In the genomic region with DNA sequence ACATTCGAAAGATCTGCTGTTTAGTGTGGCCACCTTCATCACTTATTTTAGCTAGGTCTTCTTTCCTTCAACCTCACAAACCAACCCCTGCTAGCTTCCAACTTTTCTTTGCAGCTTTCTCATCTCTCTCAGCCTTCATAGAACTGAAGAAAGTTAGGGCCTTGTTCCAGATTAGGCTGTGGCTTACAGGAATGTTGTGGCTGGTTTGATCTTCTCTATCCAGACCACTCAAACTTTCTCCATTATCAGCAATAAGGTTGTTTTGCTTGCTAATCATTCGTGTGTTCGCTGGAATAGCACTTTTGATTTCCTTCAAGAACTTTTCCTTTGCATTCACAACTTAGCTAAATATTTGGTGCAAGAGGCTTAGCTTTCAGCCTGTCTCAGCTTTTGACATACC, we compare ENCODE assay signal across 32 cellular contexts.
"Had no signal": no experiment of that assay in that cellular context is flagged by ENCODE, and none has a peak within 500 bp of the region (broad histone marks: within the 10 kb centered on the region; RNA-seq: fewer than 3 reads in every experiment).

No MANE protein-coding gene starts in this region.

- ATAC-seq: activated CD8-positive, alpha-beta memory T cell treated with anti-CD3 and anti-CD28 coated beads, Interleukin-2, amount 10 ng/mL, durations not matched to agents 7 days and 5 days had no signal

- H3K27ac ChIP-seq: brain microvascular endothelial cell, PC-9, SJCRH30, SK-N-MC, WERI-Rb-1 had no signal

- H3K4me3 ChIP-seq: MG63, PC-9, SJCRH30, SK-N-MC had no signal

- H3K4me1 ChIP-seq: SJCRH30 had no signal

- DNase-seq: activated CD4-positive, alpha-beta memory T cell treated with anti-CD3 and anti-CD28 coated beads, Interleukin-2, amount 10 ng/mL, durations not matched to agents 7 days and 5 days; activated CD4-positive, alpha-beta T cell treated with anti-CD3 and anti-CD28 coated beads for 1 hour; activated CD4-positive, alpha-beta T cell treated with anti-CD3 and anti-CD28 coated beads for 48 hours; activated CD4-positive, CD25-positive, alpha-beta regulatory T cell; activated CD8-positive, alpha-beta memory T cell treated with anti-CD3 and anti-CD28 coated beads for 24 hours; activated CD8-positive, alpha-beta memory T cell treated with anti-CD3 and anti-CD28 coated beads, Interleukin-2, amount 10 ng/mL, durations not matched to agents 7 days and 5 days; activated CD8-positive, alpha-beta memory T cell treated with anti-CD3 and anti-CD28 coated beads, Interleukin-2, amount 50 U/mL, for 48 hours; activated effector memory CD4-positive, alpha-beta T cell treated with Interleukin-2 at 50 U/mL for 16 hours; activated naive CD4-positive, alpha-beta T cell treated with anti-CD3 and anti-CD28 coated beads, Interleukin-2, amount 10 ng/mL, durations not matched to agents 7 days and 5 days; activated naive CD8-positive, alpha-beta T cell treated with anti-CD3 and anti-CD28 coated beads, Interleukin-2, amount 50 U/mL, for 24 hours; activated T-cell treated with anti-CD3 and anti-CD28 coated beads, Interleukin-2, amount 50 U/mL, for 48 hours; amniotic stem cell; brain microvascular endothelial cell; central memory CD4-positive, alpha-beta T cell; Kasumi-1; KG1; MG63; NCI-H1048; NCI-H1105 treated with DMSO at 0.1 percent for 48 hours; NCI-H1436 treated with DMSO at 0.1 percent for 48 hours; NCI-H1694 treated with DMSO at 0.1 percent for 48 hours; NCI-H2029; NCI-H510A; NCI-H526; NCI-H748 treated with DMSO at 0.1 percent for 48 hours; NK-92 treated with Interleukin-12 subunit alpha and Interleukin-12 subunit beta, amount 100 ng/mL, for 24 hours; PC-9; SHP77; SJCRH30; T1000; WERI-Rb-1 had no signal

- H3K27me3 ChIP-seq: brain microvascular endothelial cell, MG63, SJCRH30 had no signal
